ENCODE assay signal across 18 cellular contexts in genomic region chr20:32975698-32976674, GRCh38. TPM values are rescaled to one million over a fixed set of nuclear protein-coding genes. Genes with fewer than 3 reads are reported as not detected.
DNase-seq lines count a peak whose midpoint lies in the region; ATAC-seq and TF ChIP-seq lines count a peak whose summit lies in the region.
"Had no signal": no experiment of that assay in that cellular context is flagged by ENCODE, and none has a peak within 500 bp of the region (broad histone marks: within the 10 kb centered on the region; RNA-seq: fewer than 3 reads in every experiment).

No MANE protein-coding gene starts in this region.

- peak overlapping the region; percentile 32 for H3K9ac ChIP-seq in NT2/D1 (ENCODE audit: insufficient read length, low read depth)

- H3K4me1 ChIP-seq in NT2/D1 (ENCODE audit: insufficient read depth, insufficient read length): peaks cover 16% of the 10 kb centered on the region
- H3K4me1 ChIP-seq: gastrocnemius medialis had no signal

- POLR2A ChIA-PET in activated CD4-positive, alpha-beta T cell treated with anti-CD3 and anti-CD28 coated beads for 36 hours (lab: Charles Lee): interaction anchor here (0.8 kb wide), 1 partner anchor 10 kb away, joined by 3 read pairs; no protein-coding TSS in a partner anchor

- H3K4me3 Mint-ChIP-seq in activated CD4-positive, alpha-beta T cell treated with anti-CD3 and anti-CD28 coated beads for 36 hours: no peak overlapping the region
- peak overlapping the region; percentile 24 for H3K4me3 Mint-ChIP-seq in endothelial cell (ENCODE audit: unreplicated experiment)
- H3K4me3 Mint-ChIP-seq: effector memory CD8-positive, alpha-beta T cell had no signal

- CTCF ChIA-PET in activated CD4-positive, alpha-beta T cell treated with anti-CD3 and anti-CD28 coated beads for 36 hours (lab: Charles Lee): interaction anchor here (0.6 to 3.0 kb wide), 4 partner anchors 17 to 110 kb away, joined by 3 to 13 read pairs (median 8); partner anchors contain the start of gene SUN5

- peak overlapping the region; percentile 79 for H3K27ac Mint-ChIP-seq in activated CD4-positive, alpha-beta T cell treated with anti-CD3 and anti-CD28 coated beads for 36 hours
- H3K27ac Mint-ChIP-seq in endothelial cell (ENCODE audit: unreplicated experiment): no peak overlapping the region

- no peak for ATAC-seq in activated CD4-positive, alpha-beta T cell treated with anti-CD3 and anti-CD28 coated beads for 36 hours
- no peak for ATAC-seq in GM18870 (IDR thresholded peaks at IDR 0.05; ENCODE audit: unreplicated experiment)
- ATAC-seq in GM21526 (IDR thresholded peaks at IDR 0.05; ENCODE audit: low FRiP score, unreplicated experiment): no peak
- ATAC-seq: A549; effector memory CD8-positive, alpha-beta T cell; gastrocnemius medialis had no signal

- intact Hi-C loops in activated CD4-positive, alpha-beta T cell treated with anti-CD3 and anti-CD28 coated beads for 36 hours (cut with DNase I, micrococcal nuclease): no loop called here

- no peak for DNase-seq in activated CD4-positive, alpha-beta T cell treated with anti-CD3 and anti-CD28 coated beads for 36 hours
- DNase-seq in activated CD4-positive, alpha-beta T cell treated with anti-CD3 and anti-CD28 coated beads for 4 hours: no peak
- DNase-seq in NT2/D1 (ENCODE audit: low read depth, low spot score) (no peak), endothelial cell (ENCODE audit: low spot score) (no peak), pons (ENCODE audit: low spot score) (peak; percentile 8), EL (no peak)
- DNase-seq: DMS 273 treated with DMSO at 0.1 percent for 48 hours; effector memory CD8-positive, alpha-beta T cell; gastrocnemius medialis; Kasumi-1; NCI-H2107; transverse colon had no signal

- no peaks in the 10 kb centered on the region for H3K27me3 ChIP-seq in NT2/D1 (ENCODE audit: insufficient read depth, insufficient read length)
- H3K27me3 ChIP-seq: gastrocnemius medialis, transverse colon had no signal

- H3K36me3 Mint-ChIP-seq in activated CD4-positive, alpha-beta T cell treated with anti-CD3 and anti-CD28 coated beads for 36 hours (ENCODE audit: low read depth): peaks cover 11% of the 10 kb centered on the region
- peaks cover 6% of the 10 kb centered on the region for H3K36me3 Mint-ChIP-seq in endothelial cell (ENCODE audit: low read depth, unreplicated experiment)

- no peaks in the 10 kb centered on the region for H3K9me3 ChIP-seq in NT2/D1 (ENCODE audit: insufficient read depth, low read length)
- H3K9me3 ChIP-seq: A549, gastrocnemius medialis, transverse colon had no signal

- H3K4me3 ChIP-seq in NT2/D1 (ENCODE audit: insufficient read length, low read depth): no peak overlapping the region
- H3K4me3 ChIP-seq: A549, gastrocnemius medialis, smooth muscle cell, transverse colon had no signal

- H3K27me3 Mint-ChIP-seq in activated CD4-positive, alpha-beta T cell treated with anti-CD3 and anti-CD28 coated beads for 36 hours: no peaks in the 10 kb centered on the region
- peaks cover 2% of the 10 kb centered on the region for H3K27me3 Mint-ChIP-seq in endothelial cell (ENCODE audit: unreplicated experiment)
- H3K27me3 Mint-ChIP-seq: effector memory CD8-positive, alpha-beta T cell had no signal

- H3K9me3 Mint-ChIP-seq in activated CD4-positive, alpha-beta T cell treated with anti-CD3 and anti-CD28 coated beads for 36 hours (ENCODE audit: low read depth): peaks cover 9% of the 10 kb centered on the region
- no peaks in the 10 kb centered on the region for H3K9me3 Mint-ChIP-seq in endothelial cell (ENCODE audit: unreplicated experiment)

- H3K4me1 Mint-ChIP-seq in activated CD4-positive, alpha-beta T cell treated with anti-CD3 and anti-CD28 coated beads for 36 hours: peaks cover 46% of the 10 kb centered on the region
- peaks cover 10% of the 10 kb centered on the region for H3K4me1 Mint-ChIP-seq in endothelial cell (ENCODE audit: unreplicated experiment)

- no peak for TF ChIP-seq CTCF in endothelial cell (IDR thresholded peaks at IDR 0.05; ENCODE audit: unreplicated experiment)

- no peaks in the 10 kb centered on the region for H3K36me3 ChIP-seq in NT2/D1 (ENCODE audit: insufficient read depth, insufficient read length, low read length)
- H3K36me3 ChIP-seq: gastrocnemius medialis, transverse colon had no signal

RNA-seq across cellular contexts. Expression of gene SUN5, which starts 28.2 kb away (rescaled TPM):
- not detected for total RNA-seq in activated CD4-positive, alpha-beta T cell treated with anti-CD3 and anti-CD28 coated beads for 36 hours
- not detected for total RNA-seq in endothelial cell (ENCODE audit: unreplicated experiment)
- total RNA-seq: activated CD8-positive, alpha-beta memory T cell treated with anti-CD3 and anti-CD28 coated beads for 36 hours; gastrocnemius medialis; smooth muscle cell; T-helper 1 cell treated with Interleukin-12 subunit alpha and Interleukin-12 subunit beta and Interleukin-4 antibody, amounts not matched to agents 30 ng/mL and 1 ng/mL, for 36 hours; transverse colon had no signal

RNA-seq across cellular contexts. Expression of gene BPIFB2, which starts 31.5 kb away (rescaled TPM):
- not detected for total RNA-seq in activated CD4-positive, alpha-beta T cell treated with anti-CD3 and anti-CD28 coated beads for 36 hours
- total RNA-seq in endothelial cell (ENCODE audit: unreplicated experiment): not detected
- total RNA-seq: activated CD8-positive, alpha-beta memory T cell treated with anti-CD3 and anti-CD28 coated beads for 36 hours; gastrocnemius medialis; smooth muscle cell; T-helper 1 cell treated with Interleukin-12 subunit alpha and Interleukin-12 subunit beta and Interleukin-4 antibody, amounts not matched to agents 30 ng/mL and 1 ng/mL, for 36 hours; transverse colon had no signal

RNA-seq across cellular contexts. Expression of gene BPIFB6, which starts 55.5 kb away (rescaled TPM):
- not detected for total RNA-seq in activated CD4-positive, alpha-beta T cell treated with anti-CD3 and anti-CD28 coated beads for 36 hours
- total RNA-seq in endothelial cell (ENCODE audit: unreplicated experiment): not detected
- total RNA-seq: activated CD8-positive, alpha-beta memory T cell treated with anti-CD3 and anti-CD28 coated beads for 36 hours; gastrocnemius medialis; smooth muscle cell; T-helper 1 cell treated with Interleukin-12 subunit alpha and Interleukin-12 subunit beta and Interleukin-4 antibody, amounts not matched to agents 30 ng/mL and 1 ng/mL, for 36 hours; transverse colon had no signal
